Comparison of ENCODE assay signal across 19 cellular contexts in the genomic region with DNA sequence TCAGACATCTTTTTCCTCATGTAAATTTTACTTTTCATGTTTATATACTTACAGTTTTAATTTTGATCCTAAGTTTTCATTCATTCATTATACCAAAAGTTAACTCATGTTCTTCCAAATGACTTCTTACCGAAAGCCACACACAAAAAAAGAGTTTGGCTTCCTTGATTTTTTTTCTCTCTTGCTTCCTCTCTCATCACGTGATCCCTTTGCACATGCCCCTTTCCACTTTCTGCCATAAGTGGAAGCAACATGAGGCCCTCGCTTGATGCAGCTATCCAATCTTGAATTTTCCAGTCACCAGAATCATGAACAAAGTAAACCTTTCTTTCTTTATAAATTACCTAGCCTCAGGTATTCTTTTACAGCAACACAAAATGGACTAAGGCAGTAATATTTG.
A peak's percentile ranks its signal among the peaks of the same experiment; 100 is the strongest.
DNase-seq lines count a peak whose midpoint lies in the region; ATAC-seq and TF ChIP-seq lines count a peak whose summit lies in the region.
"Had no signal": no experiment of that assay in that cellular context is flagged by ENCODE, and none has a peak within 500 bp of the region (broad histone marks: within the 10 kb centered on the region; RNA-seq: fewer than 3 reads in every experiment).

No MANE protein-coding gene starts in this region.

- peak overlapping the region; percentile 43 for H3K9ac ChIP-seq in PC-3 (ENCODE audit: low read length)
- H3K9ac ChIP-seq: BLaER1 treated with 17β-estradiol and CSF1 and Interleukin-3, amounts not matched to agents 10 nM and 100 nM had no signal

- H3K27ac ChIP-seq in 22Rv1 (peak overlapping the region; percentile 52; the same call in 1 of the 2 replicates), PC-3 (ENCODE audit: low read length) (peak overlapping the region; percentile 72)
- H3K27ac ChIP-seq: A549; BLaER1 treated with 17β-estradiol and CSF1 and Interleukin-3, amounts not matched to agents 10 nM and 100 nM had no signal

- TSS peak; percentile 37 for BruUV-seq in PC-3 (replicated peaks; lab: Mats Ljungman, UMichigan)

- intact Hi-C loops in PC-3 (cut with micrococcal nuclease): loop anchor here (1.0 to 2.0 kb wide), 2 partner anchors 27 to 162 kb away; no protein-coding TSS in a partner anchor

- no peaks in the 10 kb centered on the region for H3K4me1 Mint-ChIP-seq in activated CD4-positive, alpha-beta memory T cell treated with anti-CD3 and anti-CD28 coated beads, Interleukin-2, amount 10 ng/mL, durations not matched to agents 7 days and 5 days
- H3K4me1 Mint-ChIP-seq: CD14-positive monocyte; CD8-positive, alpha-beta memory T cell had no signal

- H3K36me3 ChIP-seq in PC-3 (ENCODE audit: low read depth, low read length): no peaks in the 10 kb centered on the region
- H3K36me3 ChIP-seq: BE2C; BLaER1 treated with 17β-estradiol and CSF1 and Interleukin-3, amounts not matched to agents 10 nM and 100 nM; HAP-1 had no signal

- CTCF ChIA-PET in PC-3 (lab: Charles Lee): no interaction called here
- CTCF ChIA-PET in activated CD4-positive, alpha-beta memory T cell treated with anti-CD3 and anti-CD28 coated beads, Interleukin-2, amount 10 ng/mL, durations not matched to agents 7 days and 5 days (lab: Charles Lee): no interaction called here

- ATAC-seq in PC-3: no peak
- ATAC-seq: A549 had no signal

- no peaks in the 10 kb centered on the region for H3K9me2 ChIP-seq in PC-3 (replicated peaks; ENCODE audit: low read length)

- no peaks in the 10 kb centered on the region for H4K20me1 ChIP-seq in PC-3 (ENCODE audit: low read length)
- H4K20me1 ChIP-seq: BLaER1 treated with 17β-estradiol and CSF1 and Interleukin-3, amounts not matched to agents 10 nM and 100 nM had no signal

- H3K4me3 ChIP-seq in PC-3 (ENCODE audit: low read length): no peak overlapping the region
- H3K4me3 ChIP-seq: A549; BLaER1 treated with 17β-estradiol and CSF1 and Interleukin-3, amounts not matched to agents 10 nM and 100 nM; HAP-1 had no signal

- no peak overlapping the region; the same call in 1 of the 2 replicates for H3K4me2 ChIP-seq in PC-3 (ENCODE audit: low read length)
- H3K4me2 ChIP-seq: A549; BLaER1 treated with 17β-estradiol and CSF1 and Interleukin-3, amounts not matched to agents 10 nM and 100 nM had no signal

- H3K4me3 Mint-ChIP-seq in activated CD4-positive, alpha-beta memory T cell treated with anti-CD3 and anti-CD28 coated beads, Interleukin-2, amount 10 ng/mL, durations not matched to agents 7 days and 5 days: no peak overlapping the region
- H3K4me3 Mint-ChIP-seq: CD14-positive monocyte; CD4-positive, alpha-beta T cell; CD8-positive, alpha-beta memory T cell had no signal

- H2AFZ ChIP-seq in PC-3 (ENCODE audit: low read length): no peak overlapping the region

- H3K9me3 Mint-ChIP-seq in activated CD4-positive, alpha-beta memory T cell treated with anti-CD3 and anti-CD28 coated beads, Interleukin-2, amount 10 ng/mL, durations not matched to agents 7 days and 5 days: peaks cover 6% of the 10 kb centered on the region

- H3F3A ChIP-seq in PC-3 (ENCODE audit: low read length, unreplicated experiment): no peaks in the 10 kb centered on the region

- POLR2A ChIA-PET in PC-3 (lab: Charles Lee; ENCODE audit: unreplicated experiment): no interaction called here
- POLR2A ChIA-PET in activated CD4-positive, alpha-beta memory T cell treated with anti-CD3 and anti-CD28 coated beads, Interleukin-2, amount 10 ng/mL, durations not matched to agents 7 days and 5 days (lab: Charles Lee): no interaction called here

- H3K27me3 ChIP-seq in PC-3 (ENCODE audit: low read length): no peaks in the 10 kb centered on the region
- H3K27me3 ChIP-seq: BE2C; BLaER1 treated with 17β-estradiol and CSF1 and Interleukin-3, amounts not matched to agents 10 nM and 100 nM had no signal

- no peaks in the 10 kb centered on the region for H3K36me3 Mint-ChIP-seq in activated CD4-positive, alpha-beta memory T cell treated with anti-CD3 and anti-CD28 coated beads, Interleukin-2, amount 10 ng/mL, durations not matched to agents 7 days and 5 days (ENCODE audit: low read depth)
- H3K36me3 Mint-ChIP-seq: CD14-positive monocyte had no signal

- no peaks in the 10 kb centered on the region for H3K27me3 Mint-ChIP-seq in activated CD4-positive, alpha-beta memory T cell treated with anti-CD3 and anti-CD28 coated beads, Interleukin-2, amount 10 ng/mL, durations not matched to agents 7 days and 5 days
- H3K27me3 Mint-ChIP-seq: CD4-positive, alpha-beta T cell had no signal

- no peaks in the 10 kb centered on the region for H3K79me2 ChIP-seq in PC-3 (ENCODE audit: low read length)

- peaks cover 37% of the 10 kb centered on the region for H3K4me1 ChIP-seq in PC-3 (ENCODE audit: insufficient read depth, low read length)
- H3K4me1 ChIP-seq: A549; BE2C; BLaER1 treated with 17β-estradiol and CSF1 and Interleukin-3, amounts not matched to agents 10 nM and 100 nM had no signal

- TF ChIP-seq CTCF in 22Rv1 (IDR thresholded peaks at IDR 0.05): no peak
- no peak for TF ChIP-seq CTCF in PC-3 (conservative IDR thresholded peaks at IDR 0.05; ENCODE audit: low read depth, low read length)

- no peak overlapping the region for H3K27ac Mint-ChIP-seq in activated CD4-positive, alpha-beta memory T cell treated with anti-CD3 and anti-CD28 coated beads, Interleukin-2, amount 10 ng/mL, durations not matched to agents 7 days and 5 days
- H3K27ac Mint-ChIP-seq: CD14-positive monocyte; CD4-positive, alpha-beta T cell; CD8-positive, alpha-beta memory T cell had no signal

- peak; percentile 4 for DNase-seq in DMS53 (lab: John Stamatoyannopoulos, UW)
- no peak for DNase-seq in DMS53 treated with DMSO at 0.1 percent for 48 hours (lab: John Stamatoyannopoulos, UW; ENCODE audit: unreplicated experiment)
- DNase-seq in PC-3: no peak
- no peak for DNase-seq in SK-N-DZ (ENCODE audit: low spot score)
- no peak for DNase-seq in activated CD4-positive, alpha-beta memory T cell treated with anti-CD3 and anti-CD28 coated beads, Interleukin-2, amount 10 ng/mL, durations not matched to agents 7 days and 5 days
- DNase-seq: 8988T; ACHN; AML-193; BE2C; CD4-positive, alpha-beta T cell; CD8-positive, alpha-beta memory T cell; DMS 273 treated with DMSO at 0.1 percent for 48 hours; DND-41; GOT3 had no signal

- H3K9me3 ChIP-seq in PC-3 (ENCODE audit: low read length): no peaks in the 10 kb centered on the region
- H3K9me3 ChIP-seq: A549, BE2C, HAP-1 had no signal
